In genomic region chr1:54944610-54945392, GRCh38 we compare ENCODE assay signal across 8 cellular contexts. TPM values are rescaled to one million over a fixed set of nuclear protein-coding genes. Genes with fewer than 3 reads are reported as not detected.
A peak's percentile ranks its signal among the peaks of the same experiment; 100 is the strongest.
DNase-seq lines count a peak whose midpoint lies in the region; ATAC-seq and TF ChIP-seq lines count a peak whose summit lies in the region.

No MANE protein-coding gene starts in this region.

- DNase-seq in GM10266 (ENCODE audit: extremely low spot score), result peak; percentile 72
- DNase-seq in NCI-H748 (lab: John Stamatoyannopoulos, UW; ENCODE audit: unreplicated experiment), result peak; percentile 82
- DNase-seq in activated CD4-positive, alpha-beta T cell treated with anti-CD3 and anti-CD28 coated beads, Interleukin-2, amount 50 U/mL, for 24 hours (ENCODE audit: low read depth in 1 of 2, low spot score in 1 of 2), result peak; percentile 21 to 47
- DNase-seq in ecto neural progenitor cell (ENCODE audit: low spot score), result peak; percentile 74
- DNase-seq in lower lobe of right lung, result peak; percentile 76
- DNase-seq in stimulated activated CD4-positive, alpha-beta T cell treated with anti-CD3 and anti-CD28 coated beads, TNF-alpha, amount 100 ng/mL, for 1 hour (ENCODE audit: low read depth in 3 of 3, low spot score in 1 of 3), result peak; percentile 4 to 36 (median 34)

- H3K4me1 ChIP-seq in lower lobe of right lung, result no peaks in the 10 kb centered on the region

- no peak overlapping the region for H3K4me3 ChIP-seq in lower lobe of right lung

- no peaks in the 10 kb centered on the region for H3K9me3 ChIP-seq in lower lobe of right lung

- no peaks in the 10 kb centered on the region for H3K27me3 ChIP-seq in lower lobe of right lung (ENCODE audit: low read depth)

- ATAC-seq in HG03354 (IDR thresholded peaks at IDR 0.05; ENCODE audit: poor library complexity, severe bottlenecking, unreplicated experiment), result peak; percentile 79
- peak; percentile 87 to 88 for ATAC-seq in lower lobe of right lung
- no peak for ATAC-seq in HG03571 (IDR thresholded peaks at IDR 0.05; ENCODE audit: unreplicated experiment)

- no peak overlapping the region for H3K27ac ChIP-seq in lower lobe of right lung

- no peaks in the 10 kb centered on the region for H3K36me3 ChIP-seq in lower lobe of right lung

- TF ChIP-seq CTCF in GM10266 (IDR thresholded peaks at IDR 0.05; ENCODE audit: control insufficient read depth, insufficient read depth, low read depth, missing control alignments) (peak; percentile 69), lower lobe of right lung (IDR thresholded peaks at IDR 0.05) (peak; percentile 76)

- intact Hi-C loops in lower lobe of right lung (cut with DNase I), result no loop called here

RNA-seq across cellular contexts. Expression of gene TMEM61, which starts 35.6 kb away (rescaled TPM):
- 2.7 TPM for total RNA-seq in lower lobe of right lung

RNA-seq across cellular contexts. Expression of gene BSND, which starts 53.9 kb away (rescaled TPM):
- not detected for total RNA-seq in lower lobe of right lung

RNA-seq across cellular contexts. Expression of gene DHCR24, which starts 57.8 kb away (rescaled TPM):
- 674 TPM for total RNA-seq in lower lobe of right lung
